In genomic region chr5:98773464-98774191, GRCh38 we compare ENCODE assay signal across 8 cellular contexts. TPM values are rescaled to one million over a fixed set of nuclear protein-coding genes. Genes with fewer than 3 reads are reported as not detected.
A peak's percentile ranks its signal among the peaks of the same experiment; 100 is the strongest.
DNase-seq lines count a peak whose midpoint lies in the region; ATAC-seq and TF ChIP-seq lines count a peak whose summit lies in the region.

RGMB (plus strand) TSS chr5:98773663; CDS start chr5:98774071, 408 bp downstream.

- TF ChIP-seq CTCF in epithelial cell of esophagus (IDR thresholded peaks at IDR 0.05; ENCODE audit: insufficient read depth, low read depth, low read length, missing control alignments) = no peak

- H3K9me3 Mint-ChIP-seq in CD4-positive, alpha-beta memory T cell = peaks cover 0 to 4% (median 0%) of the 10 kb centered on the region in 8 donors

- H3K9me3 ChIP-seq in CD4-positive, alpha-beta memory T cell (ENCODE audit: control insufficient read depth in 1 of 2, low read length in 2 of 2) = no peaks in the 10 kb centered on the region
- no peaks in the 10 kb centered on the region for H3K9me3 ChIP-seq in NT2/D1 (ENCODE audit: insufficient read depth, low read length)
- H3K9me3 ChIP-seq in mononuclear cell (ENCODE audit: low read depth, low read length) = no peaks in the 10 kb centered on the region

- peaks cover 5% of the 10 kb centered on the region for H3K27me3 ChIP-seq in CD4-positive, alpha-beta memory T cell (ENCODE audit: insufficient read depth, low read length)
- H3K27me3 ChIP-seq in NT2/D1 (ENCODE audit: insufficient read depth, insufficient read length) (peaks cover 19% of the 10 kb centered on the region), mononuclear cell (ENCODE audit: insufficient read depth, low read length) (peaks cover 78% of the 10 kb centered on the region)

- CTCF ChIA-PET in CD4-positive, alpha-beta memory T cell (lab: Charles Lee; ENCODE audit: partially characterized antibody) = interaction anchor here (6.7 kb wide), 1 partner anchor 11 kb away, joined by 51 read pairs; no protein-coding TSS in a partner anchor

- peak within 1 kb of the TSS; percentile 94 to 99 (median 98) for H3K4me3 Mint-ChIP-seq in CD4-positive, alpha-beta memory T cell

- peak within 1 kb of the TSS; percentile 85 for H3K9ac ChIP-seq in NT2/D1 (ENCODE audit: insufficient read length, low read depth)

- intact Hi-C loops in CD4-positive, alpha-beta memory T cell (cut with micrococcal nuclease) = loop anchor here (1.0 to 10.0 kb wide), 7 partner anchors 156 to 1966 kb away; partner anchors contain the start of genes CHD1, ERAP1, FAM174A and RIOK2

- POLR2A ChIA-PET in CD4-positive, alpha-beta memory T cell (lab: Charles Lee; ENCODE audit: partially characterized antibody) = interaction anchor here (1.3 kb wide), 2 partner anchors 156 to 1590 kb away, joined by 5 to 7 read pairs; partner anchors contain the start of genes CHD1 and RIOK2

- peak within 1 kb of the TSS; percentile 89 to 98 (median 94) for H3K27ac Mint-ChIP-seq in CD4-positive, alpha-beta memory T cell

- H3K4me1 ChIP-seq in CD4-positive, alpha-beta memory T cell (ENCODE audit: insufficient read depth, low read length) = peaks cover 48% of the 10 kb centered on the region
- H3K4me1 ChIP-seq in NT2/D1 (ENCODE audit: insufficient read depth, insufficient read length) (peaks cover 6% of the 10 kb centered on the region), mononuclear cell (ENCODE audit: insufficient read depth, low read length) (peaks cover 54% of the 10 kb centered on the region)

- H3K27ac ChIP-seq in CD4-positive, alpha-beta memory T cell (ENCODE audit: low read depth, low read length) = peak within 1 kb of the TSS; percentile 59

- peaks cover 34 to 70% (median 50%) of the 10 kb centered on the region in 4 donors for H3K4me1 Mint-ChIP-seq in CD4-positive, alpha-beta memory T cell

- peak; percentile 59 for ATAC-seq in GM19468 (IDR thresholded peaks at IDR 0.05; ENCODE audit: extremely low read depth, unreplicated experiment)

- DNase-seq in CD4-positive, alpha-beta memory T cell = peak; percentile 87 to 95 (median 89)
- peak; percentile 85 for DNase-seq in HS-27A (ENCODE audit: low read depth)
- DNase-seq in NT2/D1 (ENCODE audit: low read depth, low spot score) = peak; percentile 96
- DNase-seq in activated T-cell treated with anti-CD3 and anti-CD28 coated beads for 48 hours (ENCODE audit: low read depth) = peak; percentile 84
- DNase-seq in epithelial cell of esophagus (ENCODE audit: low read depth) = peak; percentile 100
- peak; percentile 73 to 87 for DNase-seq in stimulated activated CD8-positive, alpha-beta memory T cell treated with anti-CD3 and anti-CD28 coated beads, Interleukin-2, amount 100 ng/mL, for 48 hours (ENCODE audit: low read depth in 2 of 2)

- peaks cover 0 to 16% of the 10 kb centered on the region in 2 donors for H3K36me3 Mint-ChIP-seq in CD4-positive, alpha-beta memory T cell

- H3K36me3 ChIP-seq in CD4-positive, alpha-beta memory T cell (ENCODE audit: insufficient read depth, low read length) = no peaks in the 10 kb centered on the region
- peaks cover 4% of the 10 kb centered on the region for H3K36me3 ChIP-seq in NT2/D1 (ENCODE audit: insufficient read depth, insufficient read length, low read length)

- peak within 1 kb of the TSS; percentile 71 to 73 for H3K4me3 ChIP-seq in CD4-positive, alpha-beta memory T cell (ENCODE audit: low read length in 2 of 2)
- H3K4me3 ChIP-seq in NT2/D1 (ENCODE audit: insufficient read length, low read depth) (peak within 1 kb of the TSS; percentile 75), epithelial cell of esophagus (ENCODE audit: low read length) (peak within 1 kb of the TSS; percentile 83), mononuclear cell (ENCODE audit: low read length) (peak within 1 kb of the TSS; percentile 54)

- peaks cover 2 to 3% of the 10 kb centered on the region in 2 donors for H3K27me3 Mint-ChIP-seq in CD4-positive, alpha-beta memory T cell

RNA-seq across cellular contexts. Expression of gene RGMB, which starts in this region (rescaled TPM):
- total RNA-seq in CD4-positive, alpha-beta memory T cell = 10 to 100 TPM; 16.5 to 17.0 TPM
- 1 to 10 TPM; 5.4 to 7.7 TPM for polyA plus RNA-seq in CD4-positive, alpha-beta memory T cell
- total RNA-seq in mononuclear cell = 21.3 TPM

Comparison
In these comparisons a context has a peak if more than half of its experiments do, and no peak if none do; other contexts are left out.
1. Peak in every context shown above with its lines: DNase-seq, ATAC-seq, H3K4me3 ChIP-seq and H3K27ac ChIP-seq.